ENCODE assay signal across 14 cellular contexts in the genomic region with DNA sequence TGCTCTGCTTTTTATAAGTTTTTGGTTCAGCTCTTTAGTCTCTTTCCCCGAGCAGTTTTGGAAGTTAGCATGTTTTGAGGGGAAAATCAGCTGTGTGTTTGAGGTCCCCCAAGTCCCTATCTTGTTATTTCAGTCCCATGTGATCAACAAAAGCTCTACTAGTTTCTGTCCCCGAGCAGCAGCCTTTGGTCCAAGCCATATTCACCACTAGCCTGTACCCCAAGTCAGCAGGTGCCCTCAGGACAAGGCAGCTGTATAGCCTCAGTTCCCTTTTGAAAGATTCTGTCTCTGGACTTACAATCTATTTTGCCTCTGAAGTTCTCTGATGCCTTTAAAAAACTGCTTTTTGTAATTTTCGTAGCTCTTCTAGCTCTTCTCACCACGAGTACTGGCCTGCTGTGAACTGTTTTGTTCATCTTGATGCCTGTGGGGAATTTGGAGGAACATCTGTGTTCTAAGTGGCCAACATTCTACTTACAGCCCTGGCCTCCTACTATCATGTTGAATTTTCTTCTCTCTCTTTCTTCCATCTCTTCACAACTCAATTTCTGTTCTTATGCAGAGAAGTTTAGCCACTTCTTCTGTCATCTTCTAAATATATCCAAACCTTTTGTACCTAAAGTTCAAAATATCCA.
"Had no signal": no experiment of that assay in that cellular context is flagged by ENCODE, and none has a peak within 500 bp of the region (broad histone marks: within the 10 kb centered on the region; RNA-seq: fewer than 3 reads in every experiment).

No MANE protein-coding gene starts in this region.

- H3K4me1 ChIP-seq: upper lobe of left lung had no signal

- H3K9me3 ChIP-seq: mucosa of descending colon, sigmoid colon, upper lobe of left lung had no signal

- ATAC-seq: mucosa of descending colon, natural killer cell had no signal

- H3K27ac ChIP-seq: cardiac muscle cell, coronary artery, upper lobe of left lung had no signal

- DNase-seq: activated CD4-positive, alpha-beta T cell treated with anti-CD3 and anti-CD28 coated beads for 1 hour; activated CD4-positive, alpha-beta T cell treated with anti-CD3 and anti-CD28 coated beads, Interleukin-2, amount 50 U/mL, for 48 hours; activated naive CD4-positive, alpha-beta T cell; effector CD4-positive, alpha-beta T cell; immature natural killer cell; mucosa of descending colon; natural killer cell; nucleus accumbens; sigmoid colon; stimulated activated CD4-positive, alpha-beta T cell treated with anti-CD3 and anti-CD28 coated beads, Interleukin-12 subunit alpha, Interleukin-12 subunit beta, amount 100 ng/mL, for 4 hours; stimulated activated naive CD4-positive, alpha-beta T cell had no signal

- H3K27me3 ChIP-seq: cardiac muscle cell, sigmoid colon, upper lobe of left lung had no signal

- H3K4me3 ChIP-seq: cardiac muscle cell, coronary artery, mucosa of descending colon, sigmoid colon, upper lobe of left lung had no signal
